Comparison of ENCODE assay signal across 13 cellular contexts in genomic region chr5:152723482-152723881, GRCh38.
"Had no signal": no experiment of that assay in that cellular context is flagged by ENCODE, and none has a peak within 500 bp of the region (broad histone marks: within the 10 kb centered on the region; RNA-seq: fewer than 3 reads in every experiment).

No MANE protein-coding gene starts in this region.

- DNase-seq: activated CD4-positive, alpha-beta memory T cell treated with anti-CD3 and anti-CD28 coated beads for 36 hours; activated T-cell treated with anti-CD3 and anti-CD28 coated beads for 4 hours; effector CD8-positive, alpha-beta T cell; heart left ventricle; natural killer cell; pancreas; stimulated activated CD4-positive, alpha-beta T cell treated with anti-CD3 and anti-CD28 coated beads, Interleukin-4, amount 100 ng/mL, for 1 hour; stimulated activated naive CD8-positive, alpha-beta T cell treated with anti-CD3 and anti-CD28 coated beads, Interleukin-15, amount 100 ng/mL, for 72 hours; transverse colon; uterus; WERI-Rb-1 had no signal

- ATAC-seq: gastroesophageal sphincter; heart left ventricle; natural killer cell; pancreas; sciatic nerve; stimulated activated naive CD8-positive, alpha-beta T cell treated with anti-CD3 and anti-CD28 coated beads, Interleukin-15, amount 100 ng/mL, for 72 hours had no signal
